2 cellular contexts compared by ENCODE assay signal in genomic region chr14:50610465-50610864, GRCh38.
A peak's percentile ranks its signal among the peaks of the same experiment; 100 is the strongest.
TF ChIP-seq lines count a peak whose summit lies in the region.

No MANE protein-coding gene starts in this region.

TF ChIP-seq in HepG2, 621 proteins besides CTCF, POLR2A, EP300 and RAD21:
- TF ChIP-seq MAFF (IDR thresholded peaks at IDR 0.05; ENCODE audit: low read depth, low read length), result 0 out of 2 replicates have a peak, but pooled peaks have one; percentile 3
- TF ChIP-seq MAFK (conservative IDR thresholded peaks at IDR 0.05 in 1 of 2, IDR thresholded peaks at IDR 0.05 in 1 of 2; ENCODE audit: low read length in 2 of 2), result peak in 1 of 2 experiments; percentile 48; a peak in 2 of 4 replicates
- no peak for TF ChIP-seq ETV6 (CRISPR knock-in tag; conservative IDR thresholded peaks at IDR 0.05)

TF ChIP-seq in K562, 482 proteins besides CTCF, POLR2A, EP300 and RAD21:
- TF ChIP-seq KAT2B (IDR thresholded peaks at IDR 0.05; ENCODE audit: low read depth, low read length) (no peak), E2F3 (CRISPR knock-in tag; IDR thresholded peaks at IDR 0.05) (no peak), ZNF316 (IDR thresholded peaks at IDR 0.05) (peak; percentile 43), GTF2A2 (tag; IDR thresholded peaks at IDR 0.05) (no peak)
